ENCODE assay signal across 9 cellular contexts in genomic region chr10:114634607-114634974, GRCh38. TPM values are rescaled to one million over a fixed set of nuclear protein-coding genes. Genes with fewer than 3 reads are reported as not detected.
DNase-seq lines count a peak whose midpoint lies in the region; ATAC-seq and TF ChIP-seq lines count a peak whose summit lies in the region.
"Had no signal": no experiment of that assay in that cellular context is flagged by ENCODE, and none has a peak within 500 bp of the region (broad histone marks: within the 10 kb centered on the region; RNA-seq: fewer than 3 reads in every experiment).

No MANE protein-coding gene starts in this region.

- intact Hi-C loops in psoas muscle (cut with DNase I) = loop anchor here in 1 of 2 donors (10.0 kb wide), 1 partner anchor 150 kb away; no protein-coding TSS in a partner anchor

- H3K4me3 ChIP-seq in psoas muscle = no peak overlapping the region

- H3K36me3 ChIP-seq in psoas muscle (ENCODE audit: insufficient read depth in 1 of 2, low read depth in 1 of 2) = no peaks in the 10 kb centered on the region

- no peaks in the 10 kb centered on the region for H3K9me3 ChIP-seq in psoas muscle

- WGBS in psoas muscle, 3 donors = 9 to 16% (median 11%) methylated on average over 4 of the region's 4 CpGs

- peak overlapping the region; percentile 27 for H3K27ac ChIP-seq in psoas muscle

- peak; percentile 84 for DNase-seq in GM04503 (ENCODE audit: low read depth)
- peak; percentile 5 to 78 for DNase-seq in SW 1271 (lab: John Stamatoyannopoulos, UW)
- DNase-seq in glomerular endothelial cell (ENCODE audit: extremely low read depth, low read depth, low spot score) = peak; percentile 51
- peak in 1 of 2 donors; percentile 46 for DNase-seq in psoas muscle
- no peak for DNase-seq in NCI-H2227 (lab: John Stamatoyannopoulos, UW; ENCODE audit: unreplicated experiment)
- DNase-seq in NCI-H146 (lab: John Stamatoyannopoulos, UW) = no peak
- DNase-seq: T-cell had no signal

- peak; percentile 21 to 49 (median 32) for ATAC-seq in psoas muscle
- no peak for ATAC-seq in GM18511 (IDR thresholded peaks at IDR 0.05; ENCODE audit: unreplicated experiment)
- no peak for ATAC-seq in GM18502 (IDR thresholded peaks at IDR 0.05; ENCODE audit: poor library complexity, unreplicated experiment)
- ATAC-seq: T-cell had no signal

- peaks cover 38% of the 10 kb centered on the region for H3K4me1 ChIP-seq in psoas muscle

- no peak for TF ChIP-seq CTCF in psoas muscle (IDR thresholded peaks at IDR 0.05)

- peaks cover 0 to 51% (median 7%) of the 10 kb centered on the region in 3 donors for H3K27me3 ChIP-seq in psoas muscle (ENCODE audit: insufficient read depth in 3 of 3, low read length in 2 of 3)

RNA-seq across cellular contexts. Expression of gene ABLIM1, which starts 23.5 kb away (rescaled TPM):
- 25.4 and 87.4 TPM in 2 replicates for total RNA-seq in glomerular endothelial cell
- total RNA-seq in psoas muscle = 100 to 1,000 TPM in 2 of 4 donors, 10 to 100 TPM in 2; 21.8 to 183 (median 66.8) TPM
- 10 to 100 TPM; 15.4 to 17.2 (median 16.5) TPM for polyA plus RNA-seq in psoas muscle

Comparison
In these comparisons a context has a peak if more than half of its experiments do, and no peak if none do; other contexts are left out.
1. DNase-seq: peak in GM04503 (single experiment), SW 1271 (2 of 2) and glomerular endothelial cell (single experiment); none in NCI-H2227 (single experiment) and NCI-H146 (single experiment).
2. ATAC-seq: peak in psoas muscle (4 of 4); none in GM18511 (single experiment) and GM18502 (single experiment).